In genomic region chrX:134236690-134237362, GRCh38 we compare ENCODE assay signal across 8 cellular contexts. TPM values are rescaled to one million over a fixed set of nuclear protein-coding genes. Genes with fewer than 3 reads are reported as not detected.
DNase-seq lines count a peak whose midpoint lies in the region; ATAC-seq and TF ChIP-seq lines count a peak whose summit lies in the region.

CCDC160 (plus strand) TSS chrX:134237182; CDS start chrX:134244801, 7,619 bp downstream.

- TF ChIP-seq CTCF in Panc1 (IDR thresholded peaks at IDR 0.05) (no peak), tibial artery (IDR thresholded peaks at IDR 0.05) (no peak)

- peak; percentile 0 for DNase-seq in stimulated activated CD4-positive, alpha-beta T cell treated with anti-CD3 and anti-CD28 coated beads, Interleukin-12 subunit alpha, Interleukin-12 subunit beta, amount 100 ng/mL, for 4 hours
- no peak for DNase-seq in stimulated activated CD4-positive, alpha-beta T cell treated with anti-CD3 and anti-CD28 coated beads, Interleukin-4, amount 100 ng/mL, for 24 hours
- no peak for DNase-seq in Panc1 (ENCODE audit: low read depth, low spot score)
- DNase-seq in tibial artery, result peak in 1 of 2 donors; percentile 20
- no peak for DNase-seq in HT-29 (ENCODE audit: low spot score)

- no peaks in the 10 kb centered on the region for H3K4me1 ChIP-seq in Panc1 (ENCODE audit: control insufficient read depth, insufficient read depth, low read length)
- no peaks in the 10 kb centered on the region for H3K4me1 ChIP-seq in endocrine pancreas (ENCODE audit: control insufficient read depth, insufficient read depth, low read length)
- H3K4me1 ChIP-seq in mesodermal cell (ENCODE audit: control insufficient read depth, insufficient read depth, low read length, poor library complexity, severe bottlenecking), result peaks cover 11% of the 10 kb centered on the region
- H3K4me1 ChIP-seq in tibial artery, result peaks cover 0 to 5% (median 0%) of the 10 kb centered on the region in 4 donors

- in situ Hi-C loops in Panc1 (cut with HindIII; ENCODE audit: low pct_unique_long_range_greater_than_20kb, low sequenced_read_pairs), result no loop called here

- H3K9me3 ChIP-seq in Panc1 (ENCODE audit: control insufficient read depth, insufficient read depth, low read depth, low read length) (no peaks in the 10 kb centered on the region), endocrine pancreas (ENCODE audit: control insufficient read depth, low read length) (no peaks in the 10 kb centered on the region), mesodermal cell (ENCODE audit: control insufficient read depth, low read length) (no peaks in the 10 kb centered on the region), tibial artery (no peaks in the 10 kb centered on the region)

- H3K9ac ChIP-seq in endocrine pancreas (ENCODE audit: control insufficient read depth, insufficient read depth, low read length), result no peak within 1 kb of the TSS

- WGBS in mesodermal cell (ENCODE audit: insufficient coverage in 2 of 2), 2 experiments, result 2 to 17% methylated on average over 6 to 10 of the region's 51 CpGs

- intact Hi-C loops in Panc1 (cut with micrococcal nuclease; ENCODE audit: unreplicated experiment), result no loop called here
- intact Hi-C loops in tibial artery (cut with DNase I; ENCODE audit: low total_unique reads), result no loop called here

- peaks cover 6% of the 10 kb centered on the region for H3K27me3 ChIP-seq in Panc1 (ENCODE audit: control insufficient read depth, insufficient read depth, low read length)
- H3K27me3 ChIP-seq in endocrine pancreas (ENCODE audit: control insufficient read depth, insufficient read depth, low read length), result no peaks in the 10 kb centered on the region
- H3K27me3 ChIP-seq in tibial artery, result no peaks in the 10 kb centered on the region

- BruUV-seq in Panc1 (replicated peaks; lab: Mats Ljungman, UMichigan), result no TSS peak

- H3K36me3 ChIP-seq in Panc1 (ENCODE audit: control insufficient read depth, insufficient read depth, low read length) (no peaks in the 10 kb centered on the region), endocrine pancreas (ENCODE audit: control insufficient read depth, insufficient read depth, low read length) (no peaks in the 10 kb centered on the region), mesodermal cell (ENCODE audit: control insufficient read depth, insufficient read depth, low read length) (no peaks in the 10 kb centered on the region), tibial artery (no peaks in the 10 kb centered on the region)

- CTCF ChIA-PET in Panc1 (lab: Charles Lee), result no interaction called here

- POLR2A ChIA-PET in Panc1 (lab: Charles Lee), result no interaction called here

- H3K27ac ChIP-seq in Panc1 (ENCODE audit: low read length), result no peak within 1 kb of the TSS
- H3K27ac ChIP-seq in mesodermal cell (ENCODE audit: low read depth, low read length, severe bottlenecking), result no peak within 1 kb of the TSS
- H3K27ac ChIP-seq in tibial artery, result no peak within 1 kb of the TSS

- ATAC-seq in Panc1 (peak; percentile 90), GM18505 (IDR thresholded peaks at IDR 0.05; ENCODE audit: unreplicated experiment) (no peak)

- peak within 1 kb of the TSS; percentile 43 to 48 for H3K4me3 ChIP-seq in Panc1 (ENCODE audit: low read depth in 2 of 2, low read length in 2 of 2)
- peak within 1 kb of the TSS; percentile 22 for H3K4me3 ChIP-seq in endocrine pancreas (ENCODE audit: control insufficient read depth, insufficient read depth, low read length)
- H3K4me3 ChIP-seq in mesodermal cell (ENCODE audit: extremely low read depth, insufficient read depth, low read length, poor library complexity, severe bottlenecking), result peak within 1 kb of the TSS; percentile 54
- H3K4me3 ChIP-seq in tibial artery, result peak within 1 kb of the TSS; percentile 48 to 55

- TF ChIP-seq POLR2A in GM18505 (IDR thresholded peaks at IDR 0.05; ENCODE audit: borderline replicate concordance, extremely low read depth, insufficient read depth, insufficient read length), result no peak

RNA-seq across cellular contexts. Expression of gene CCDC160, which starts in this region (rescaled TPM):
- not detected for total RNA-seq in Panc1 (2021; ENCODE audit: unreplicated experiment)
- not detected for polyA plus RNA-seq in Panc1 (2012; ENCODE audit: insufficient read length)
- 9.0 TPM for polyA plus RNA-seq in mesodermal cell (2013, experiment 1 of 2)
- polyA plus RNA-seq in mesodermal cell (2013, experiment 2 of 2), result 9.2 TPM
- total RNA-seq in HT-29 (2014; rRNA removed; shearing (Covaris generic)), result not detected in 2 replicates

Comparison
In these comparisons a context has a peak if more than half of its experiments do, and no peak if none do; other contexts are left out.
1. Peak in ATAC-seq and H3K4me3 ChIP-seq in Panc1; RNA of the gene not detected or under 1 TPM.